11 cellular contexts compared by ENCODE assay signal in genomic region chr6:139943391-139943790, GRCh38.
DNase-seq lines count a peak whose midpoint lies in the region; ATAC-seq and TF ChIP-seq lines count a peak whose summit lies in the region.
"Had no signal": no experiment of that assay in that cellular context is flagged by ENCODE, and none has a peak within 500 bp of the region (broad histone marks: within the 10 kb centered on the region; RNA-seq: fewer than 3 reads in every experiment).

No MANE protein-coding gene starts in this region.

- H3K27me3 ChIP-seq in brain microvascular endothelial cell (replicated peaks): no peaks in the 10 kb centered on the region
- no peaks in the 10 kb centered on the region for H3K27me3 ChIP-seq in left lung
- H3K27me3 ChIP-seq: upper lobe of right lung had no signal

- H3K36me3 ChIP-seq in brain microvascular endothelial cell (replicated peaks) (no peaks in the 10 kb centered on the region), left lung (no peaks in the 10 kb centered on the region)
- H3K36me3 ChIP-seq: upper lobe of right lung had no signal

- TF ChIP-seq EP300 in Ishikawa (IDR thresholded peaks at IDR 0.05; ENCODE audit: borderline replicate concordance): peak; percentile 75; the same call in 1 of the 2 replicates

- peak overlapping the region; percentile 67 for H3K27ac ChIP-seq in brain microvascular endothelial cell
- no peak overlapping the region for H3K27ac ChIP-seq in left lung

- TF ChIP-seq CTCF in brain microvascular endothelial cell (IDR thresholded peaks at IDR 0.05; ENCODE audit: low read depth, low read length, missing control alignments) (no peak), left lung (IDR thresholded peaks at IDR 0.05) (no peak)

- H3K4me3 ChIP-seq in brain microvascular endothelial cell (ENCODE audit: low read depth, low read length) (no peak overlapping the region), left lung (no peak overlapping the region)
- H3K4me3 ChIP-seq: upper lobe of right lung had no signal

- intact Hi-C loops in left lung (cut with DNase I): no loop called here

- no peaks in the 10 kb centered on the region for H3K4me1 ChIP-seq in left lung

- TF ChIP-seq RAD21 in Ishikawa (IDR thresholded peaks at IDR 0.05; ENCODE audit: low read depth): no peak

- peak; percentile 59 for DNase-seq in AG08396 (ENCODE audit: low spot score)
- peak; percentile 79 for DNase-seq in brain microvascular endothelial cell
- no peak for DNase-seq in left lung
- DNase-seq in stimulated activated CD4-positive, alpha-beta T cell treated with anti-CD3 and anti-CD28 coated beads, Interleukin-1b, Interleukin-23, amount 100 ng/mL, for 48 hours: no peak
- no peak for DNase-seq in effector CD8-positive, alpha-beta T cell (lab: John Stamatoyannopoulos, UW)
- DNase-seq: DND-41, NCI-H82, upper lobe of right lung had no signal

- ATAC-seq in left lung (peak; percentile 77), GM21447 (IDR thresholded peaks at IDR 0.05; ENCODE audit: unreplicated experiment) (no peak), GM21786 (IDR thresholded peaks at IDR 0.05; ENCODE audit: unreplicated experiment) (no peak)
- ATAC-seq: upper lobe of right lung had no signal

- in situ Hi-C loops in brain microvascular endothelial cell (cut with HindIII; ENCODE audit: low pct_ligation_motif_present, low sequenced_read_pairs): no loop called here

- H3K9me3 ChIP-seq in left lung: no peaks in the 10 kb centered on the region
- H3K9me3 ChIP-seq: upper lobe of right lung had no signal

TF ChIP-seq in Ishikawa, 13 proteins besides CTCF, POLR2A, EP300 and RAD21:
- TF ChIP-seq REST (IDR thresholded peaks at IDR 0.05; ENCODE audit: low read depth) (no peak), ZBTB7A (IDR thresholded peaks at IDR 0.05; ENCODE audit: low read depth) (no peak), EGR1 (IDR thresholded peaks at IDR 0.05) (no peak), MAX (IDR thresholded peaks at IDR 0.05) (no peak), TEAD4 (IDR thresholded peaks at IDR 0.05) (peak; percentile 77), NFIC (IDR thresholded peaks at IDR 0.05) (no peak), CREB1 (IDR thresholded peaks at IDR 0.05; ENCODE audit: low read depth) (no peak), USF1 (IDR thresholded peaks at IDR 0.05) (no peak), FOXM1 (IDR thresholded peaks at IDR 0.05; ENCODE audit: borderline replicate concordance, low read depth) (peak; percentile 59; the same call in 1 of the 2 replicates), CEBPB (IDR thresholded peaks at IDR 0.05) (no peak), TCF12 (IDR thresholded peaks at IDR 0.05; ENCODE audit: low read depth) (peak; percentile 72), TAF1 (IDR thresholded peaks at IDR 0.05; ENCODE audit: low read depth) (no peak), YY1 (IDR thresholded peaks at IDR 0.05; ENCODE audit: low read depth) (no peak)

Comparison
In these comparisons a context has a peak if more than half of its experiments do, and no peak if none do; other contexts are left out.
1. DNase-seq: peak in AG08396 (single experiment) and brain microvascular endothelial cell (single experiment); none in left lung (0 of 2), stimulated activated CD4-positive, alpha-beta T cell treated with anti-CD3 and anti-CD28 coated beads, Interleukin-1b, Interleukin-23, amount 100 ng/mL, for 48 hours (single experiment) and effector CD8-positive, alpha-beta T cell (single experiment).